Comparison of ENCODE assay signal across 32 cellular contexts in genomic region chr5:95410269-95410668, GRCh38. TPM values are rescaled to one million over a fixed set of nuclear protein-coding genes. Genes with fewer than 3 reads are reported as not detected.
A peak's percentile ranks its signal among the peaks of the same experiment; 100 is the strongest.
DNase-seq lines count a peak whose midpoint lies in the region; ATAC-seq, FAIRE-seq and TF ChIP-seq lines count a peak whose summit lies in the region.
"Had no signal": no experiment of that assay in that cellular context is flagged by ENCODE, and none has a peak within 500 bp of the region (broad histone marks: within the 10 kb centered on the region; RNA-seq: fewer than 3 reads in every experiment).

No MANE protein-coding gene starts in this region.

- H3K36me3 Mint-ChIP-seq in nephron progenitor cell (ENCODE audit: low read depth): peaks cover 7% of the 10 kb centered on the region
- H3K36me3 Mint-ChIP-seq: CD4-positive, CD25-positive, alpha-beta regulatory T cell had no signal

- H3K27ac ChIP-seq in liver (ENCODE audit: low read depth in 1 of 2, low read length in 2 of 2) (peak overlapping the region; percentile 45 to 53), HepG2 (ENCODE audit: extremely low read length, insufficient read depth, low read length) (no peak overlapping the region), heart left ventricle (no peak overlapping the region)
- H3K27ac ChIP-seq: SJSA1 had no signal

- H3K4me3 ChIP-seq in liver (ENCODE audit: low read depth in 1 of 3, low read length in 3 of 3): no peak overlapping the region
- H3K4me3 ChIP-seq in HepG2 (replicated peaks in 1 of 3; ENCODE audit: insufficient read depth in 1 of 3, low read depth in 2 of 3, low read length in 3 of 3): no peak overlapping the region
- no peak overlapping the region for H3K4me3 ChIP-seq in heart left ventricle
- H3K4me3 ChIP-seq: K562, SJSA1 had no signal

- H3K4me1 ChIP-seq in liver (ENCODE audit: control insufficient read depth in 4 of 4, insufficient read depth in 4 of 4, low read length in 3 of 4): peaks cover 0 to 9% (median 2%) of the 10 kb centered on the region in 4 donors
- no peaks in the 10 kb centered on the region for H3K4me1 ChIP-seq in HepG2 (ENCODE audit: insufficient read depth, low read length)
- no peaks in the 10 kb centered on the region for H3K4me1 ChIP-seq in heart left ventricle
- H3K4me1 ChIP-seq: BE2C, SJSA1 had no signal

- H3K27me3 Mint-ChIP-seq in nephron progenitor cell (ENCODE audit: low read depth, poor library complexity): peaks cover 9% of the 10 kb centered on the region

- TF ChIP-seq CTCF in liver (IDR thresholded peaks at IDR 0.05; ENCODE audit: low read depth, low read length, missing input control): no peak
- no peak for TF ChIP-seq CTCF in HepG2 (CRISPR knock-in tag; IDR thresholded peaks at IDR 0.05)
- TF ChIP-seq CTCF in nephron progenitor cell (IDR thresholded peaks at IDR 0.05): no peak
- TF ChIP-seq CTCF in heart left ventricle (IDR thresholded peaks at IDR 0.05): no peak

- peak overlapping the region; percentile 17 for H3K27ac Mint-ChIP-seq in nephron progenitor cell
- H3K27ac Mint-ChIP-seq: CD4-positive, CD25-positive, alpha-beta regulatory T cell had no signal

- H4K20me1 ChIP-seq in HepG2 (ENCODE audit: insufficient read depth, low read length): no peaks in the 10 kb centered on the region

- no peak for TF ChIP-seq RAD21 in liver (IDR thresholded peaks at IDR 0.05)
- TF ChIP-seq RAD21 in HepG2 (CRISPR knock-in tag; IDR thresholded peaks at IDR 0.05): no peak

- CTCF ChIA-PET in HepG2 (lab: Yijun Ruan, JAX; ENCODE audit: low intra/inter-chr PET ratio, low total read pairs): no interaction called here

- no peak for TF ChIP-seq POLR2A in HepG2 (IDR thresholded peaks at IDR 0.05; ENCODE audit: insufficient read depth in 1 of 2, low read depth in 2 of 2, low read length in 2 of 2)
- no peak for TF ChIP-seq POLR2A in heart left ventricle (IDR thresholded peaks at IDR 0.05)

- peaks cover 11% of the 10 kb centered on the region for H3K9me3 Mint-ChIP-seq in nephron progenitor cell

- FAIRE-seq in HepG2 (lab: Jason Lieb, UNC): no peak
- FAIRE-seq: G401.6, K562 had no signal

- H3K79me2 ChIP-seq in HepG2 (ENCODE audit: insufficient read depth, low read length): no peaks in the 10 kb centered on the region

- in situ Hi-C loops in HepG2 (cut with HindIII; ENCODE audit: extremely low pct_ligation_motif_present, low pct_unique_long_range_greater_than_20kb): no loop called here

- peaks cover 25% of the 10 kb centered on the region for H3K4me1 Mint-ChIP-seq in nephron progenitor cell
- H3K4me1 Mint-ChIP-seq: CD4-positive, CD25-positive, alpha-beta regulatory T cell had no signal

- DNase-seq in HepG2 (ENCODE audit: low spot score) (no peak), cerebellar nuclear complex (lab: John Stamatoyannopoulos, UW) (peak; percentile 11 to 17), nephron progenitor cell (no peak), cortex of kidney (lab: John Stamatoyannopoulos, UW) (no peak), heart left ventricle (no peak)
- DNase-seq: 8988T; ACHN; BE2C; CD4-positive, CD25-positive, alpha-beta regulatory T cell; DMS53; GOT3; Kasumi-1; MV-4-11; NCI-H1105; NCI-H1436 treated with DMSO at 0.1 percent for 48 hours; NCI-H187 treated with DMSO at 0.1 percent for 48 hours; NCI-H2171 treated with DMSO at 0.1 percent for 48 hours; NCI-H345; NCI-H524 treated with DMSO at 0.1 percent for 48 hours; NCI-H774; NK-92 treated with Interleukin-12 subunit alpha and Interleukin-12 subunit beta, amount 100 ng/mL, for 24 hours; Right ventricle myocardium superior; RPMI8226 had no signal

- POLR2A ChIA-PET in HepG2 (lab: Yijun Ruan, JAX): no interaction called here

- H3K9ac ChIP-seq in liver (ENCODE audit: low read depth in 1 of 2, low read length in 2 of 2): no peak overlapping the region
- no peak overlapping the region for H3K9ac ChIP-seq in HepG2 (ENCODE audit: insufficient read depth, low read depth, low read length)

- 34% methylated on average over 3 of the region's 3 CpGs for WGBS in liver
- WGBS in HepG2 (ENCODE audit: low lambda C conversion rate): 3% methylated on average over 3 of the region's 3 CpGs
- WGBS in heart left ventricle, 4 donors: 69 to 81% (median 69%) methylated on average over 3 of the region's 3 CpGs

- no peak overlapping the region for H3K4me2 ChIP-seq in HepG2 (ENCODE audit: low read depth, low read length)

- TF ChIP-seq EP300 in HepG2 (IDR thresholded peaks at IDR 0.05; ENCODE audit: low read depth in 2 of 2, low read length in 2 of 2): no peak
- no peak for TF ChIP-seq EP300 in HepG2 (CRISPR knock-in tag; IDR thresholded peaks at IDR 0.05; ENCODE audit: borderline replicate concordance)

- H3K27me3 ChIP-seq in liver (ENCODE audit: control insufficient read depth in 4 of 4, insufficient read depth in 4 of 4, low read length in 3 of 4): no peaks in the 10 kb centered on the region
- no peaks in the 10 kb centered on the region; a peak in 1 of 5 replicates for H3K27me3 ChIP-seq in HepG2 (ENCODE audit: control insufficient read depth in 1 of 2, insufficient read depth in 2 of 2, low read length in 2 of 2)
- H3K27me3 ChIP-seq in heart left ventricle: no peaks in the 10 kb centered on the region
- H3K27me3 ChIP-seq: BE2C, SJSA1 had no signal

- ATAC-seq in HepG2 (no peak), HG02981 (IDR thresholded peaks at IDR 0.05; ENCODE audit: unreplicated experiment) (no peak), heart left ventricle (no peak)
- ATAC-seq: HCT116, K562 had no signal

- BruUV-seq in HepG2 (replicated peaks; lab: Mats Ljungman, UMichigan): no TSS peak

- H3K9me3 ChIP-seq in liver (ENCODE audit: control insufficient read depth in 4 of 4, low read length in 3 of 4): no peaks in the 10 kb centered on the region
- H3K9me3 ChIP-seq in HepG2 (ENCODE audit: low read length): no peaks in the 10 kb centered on the region
- H3K9me3 ChIP-seq in heart left ventricle: no peaks in the 10 kb centered on the region
- H3K9me3 ChIP-seq: BE2C, SJSA1 had no signal

- intact Hi-C loops in HepG2 (cut with micrococcal nuclease; ENCODE audit: unreplicated experiment) (no loop called here), heart left ventricle (cut with DNase I) (no loop called here)

- no peak overlapping the region for H3K4me3 Mint-ChIP-seq in nephron progenitor cell
- H3K4me3 Mint-ChIP-seq: CD4-positive, CD25-positive, alpha-beta regulatory T cell had no signal

- H3K36me3 ChIP-seq in liver (ENCODE audit: control insufficient read depth in 4 of 4, insufficient read depth in 3 of 4, low read depth in 1 of 4, low read length in 3 of 4): no peaks in the 10 kb centered on the region
- no peaks in the 10 kb centered on the region for H3K36me3 ChIP-seq in HepG2 (replicated peaks in 1 of 2; ENCODE audit: control insufficient read depth in 1 of 2, insufficient read depth in 2 of 2, low read length in 2 of 2)
- no peaks in the 10 kb centered on the region for H3K36me3 ChIP-seq in heart left ventricle
- H3K36me3 ChIP-seq: BE2C, SJSA1 had no signal

- no peak overlapping the region for H2AFZ ChIP-seq in HepG2 (ENCODE audit: low read length)

TF ChIP-seq in liver, 16 proteins besides CTCF, POLR2A, EP300 and RAD21:
- TF ChIP-seq SP1 (IDR thresholded peaks at IDR 0.05): peak; percentile 25
- no peak for TF ChIP-seq RXRA (IDR thresholded peaks at IDR 0.05)
- TF ChIP-seq HNF4A (conservative IDR thresholded peaks at IDR 0.05): peak; percentile 29 to 51
- TF ChIP-seq, protein P1, sequence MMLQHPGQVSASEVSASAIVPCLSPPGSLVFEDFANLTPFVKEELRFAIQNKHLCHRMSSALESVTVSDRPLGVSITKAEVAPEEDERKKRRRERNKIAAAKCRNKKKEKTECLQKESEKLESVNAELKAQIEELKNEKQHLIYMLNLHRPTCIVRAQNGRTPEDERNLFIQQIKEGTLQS (IDR thresholded peaks at IDR 0.05): no peak
- no peak for TF ChIP-seq JUND (IDR thresholded peaks at IDR 0.05)
TF ChIP-seq in liver: peak in this region for 2.

TF ChIP-seq in HepG2, 621 proteins besides CTCF, POLR2A, EP300 and RAD21 (continues in another document):
- TF ChIP-seq NR2F6 (IDR thresholded peaks at IDR 0.05): no peak
- TF ChIP-seq NR2F6 (CRISPR knock-in tag; IDR thresholded peaks at IDR 0.05): no peak
- TF ChIP-seq ZSCAN29 (CRISPR knock-in tag; conservative IDR thresholded peaks at IDR 0.05): no peak
- TF ChIP-seq MTF2 (CRISPR knock-in tag; IDR thresholded peaks at IDR 0.05; ENCODE audit: borderline replicate concordance): no peak
- no peak for TF ChIP-seq HHEX (CRISPR knock-in tag; IDR thresholded peaks at IDR 0.05)
- TF ChIP-seq SAFB2 (CRISPR knock-in tag; IDR thresholded peaks at IDR 0.05; ENCODE audit: borderline replicate concordance, low read depth): no peak

RNA-seq across cellular contexts. Expression of gene FAM81B, which starts 19.1 kb away (rescaled TPM):
- total RNA-seq in liver (not detected), HepG2 (2016; rRNA removed; fragmentation: Illumina TruSeq; extraction: Trizol) (not detected in 2 replicates), heart left ventricle (1 to 10 TPM in 8 of 9 donors, not detected in 1; 1.2 to 6.6 (median 1.9) TPM)
- polyA plus RNA-seq in liver (not detected), HepG2 (2011; rRNA removed) (not detected in 2 replicates), heart left ventricle (1 to 10 TPM in 1 of 2 donors, not detected in 1; 4.3 TPM)
- total RNA-seq in HepG2 (2016; cell fraction: cytosol; rRNA removed; fragmentation: Illumina TruSeq; extraction: Trizol; ENCODE audit: low read depth): not detected in 2 replicates
- not detected in 2 replicates for total RNA-seq in HepG2 (2016; cell fraction: insoluble cytoplasmic fraction; rRNA removed; fragmentation: Illumina TruSeq; extraction: Trizol)
- not detected in 2 replicates for total RNA-seq in HepG2 (2016; cell fraction: membrane; rRNA removed; fragmentation: Illumina TruSeq; extraction: Trizol)
- total RNA-seq in HepG2 (2016; cell fraction: nucleus; rRNA removed; fragmentation: Illumina TruSeq; extraction: Trizol): not detected in 2 replicates
- polyA plus RNA-seq in HepG2 (2011; cell fraction: cytosol; rRNA removed): not detected in 2 replicates
- not detected in 2 replicates for polyA plus RNA-seq in HepG2 (2011; cell fraction: nucleus; rRNA removed)
- not detected in 2 replicates for polyA plus RNA-seq in HepG2 (2012)
- polyA plus RNA-seq in HepG2 (2016; cell fraction: cytosol; fragmentation: Illumina TruSeq; extraction: Trizol; ENCODE audit: low read depth): not detected in 2 replicates
- not detected in 2 replicates for polyA plus RNA-seq in HepG2 (2016; cell fraction: insoluble cytoplasmic fraction; fragmentation: Illumina TruSeq; extraction: Trizol; ENCODE audit: low read depth)
- not detected in 2 replicates for polyA plus RNA-seq in HepG2 (2016; cell fraction: membrane; fragmentation: Illumina TruSeq; extraction: Trizol; ENCODE audit: low read depth)
- polyA plus RNA-seq in HepG2 (2016; cell fraction: nucleus; fragmentation: Illumina TruSeq; extraction: Trizol; ENCODE audit: insufficient read depth, low read depth): not detected in 2 replicates
- not detected in 2 replicates for polyA minus RNA-seq in HepG2 (2011; rRNA and poly(A)+ RNA removed; ENCODE audit: low replicate concordance)
- not detected in 2 replicates for polyA minus RNA-seq in HepG2 (2011; cell fraction: cytosol; rRNA and poly(A)+ RNA removed)
- polyA minus RNA-seq in HepG2 (2011; cell fraction: nucleus; rRNA and poly(A)+ RNA removed): not detected in 2 replicates
- total RNA-seq: Daoy, HT1080, MCF 10A, SJSA1 had no signal
- polyA plus RNA-seq: CD4-positive, CD25-positive, alpha-beta regulatory T cell had no signal

Comparison
In these comparisons a context has a peak if more than half of its experiments do, and no peak if none do; other contexts are left out.
1. H3K27ac ChIP-seq: peak in liver (2 of 2); none in HepG2 (single experiment) and heart left ventricle (0 of 12).
2. DNase-seq: peak in cerebellar nuclear complex (2 of 2); none in HepG2 (single experiment), nephron progenitor cell (single experiment), cortex of kidney (single experiment) and heart left ventricle (0 of 5).